ENCODE assay signal across 1 cellular context in the genomic region with DNA sequence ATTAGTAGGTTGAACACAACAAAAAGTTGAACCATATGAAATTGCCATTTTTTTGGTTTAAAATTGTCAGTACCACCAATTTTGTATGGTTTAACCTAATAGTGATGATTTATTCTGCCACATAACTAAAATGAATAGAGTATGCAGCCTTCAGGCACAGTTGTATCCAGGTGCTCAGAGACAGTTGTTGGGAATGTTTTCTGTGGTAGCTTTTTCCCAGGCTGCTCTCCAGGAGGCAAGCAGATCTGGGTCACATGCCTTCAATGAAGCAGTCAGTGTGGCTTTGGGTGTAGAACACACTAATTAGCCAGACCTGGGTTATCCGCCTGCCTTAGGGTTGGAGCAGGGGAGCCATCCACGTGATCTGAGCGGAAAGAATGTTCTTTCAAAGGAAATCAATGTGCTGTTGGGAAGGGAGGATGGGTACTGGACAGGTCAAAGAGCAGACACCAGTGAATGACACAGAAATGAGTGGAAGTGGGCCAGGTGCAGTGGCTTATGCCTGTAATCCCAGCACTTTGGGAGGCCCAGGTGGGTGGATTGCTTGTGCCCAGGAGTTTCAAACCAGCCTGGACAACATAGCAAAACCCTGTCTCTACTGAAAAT.
A peak's percentile ranks its signal among the peaks of the same experiment; 100 is the strongest.
TF ChIP-seq lines count a peak whose summit lies in the region.

No MANE protein-coding gene starts in this region.

TF ChIP-seq in HepG2, 621 proteins besides CTCF, POLR2A, EP300 and RAD21 (continued from another document and continues in another):
- TF ChIP-seq, protein P1, sequence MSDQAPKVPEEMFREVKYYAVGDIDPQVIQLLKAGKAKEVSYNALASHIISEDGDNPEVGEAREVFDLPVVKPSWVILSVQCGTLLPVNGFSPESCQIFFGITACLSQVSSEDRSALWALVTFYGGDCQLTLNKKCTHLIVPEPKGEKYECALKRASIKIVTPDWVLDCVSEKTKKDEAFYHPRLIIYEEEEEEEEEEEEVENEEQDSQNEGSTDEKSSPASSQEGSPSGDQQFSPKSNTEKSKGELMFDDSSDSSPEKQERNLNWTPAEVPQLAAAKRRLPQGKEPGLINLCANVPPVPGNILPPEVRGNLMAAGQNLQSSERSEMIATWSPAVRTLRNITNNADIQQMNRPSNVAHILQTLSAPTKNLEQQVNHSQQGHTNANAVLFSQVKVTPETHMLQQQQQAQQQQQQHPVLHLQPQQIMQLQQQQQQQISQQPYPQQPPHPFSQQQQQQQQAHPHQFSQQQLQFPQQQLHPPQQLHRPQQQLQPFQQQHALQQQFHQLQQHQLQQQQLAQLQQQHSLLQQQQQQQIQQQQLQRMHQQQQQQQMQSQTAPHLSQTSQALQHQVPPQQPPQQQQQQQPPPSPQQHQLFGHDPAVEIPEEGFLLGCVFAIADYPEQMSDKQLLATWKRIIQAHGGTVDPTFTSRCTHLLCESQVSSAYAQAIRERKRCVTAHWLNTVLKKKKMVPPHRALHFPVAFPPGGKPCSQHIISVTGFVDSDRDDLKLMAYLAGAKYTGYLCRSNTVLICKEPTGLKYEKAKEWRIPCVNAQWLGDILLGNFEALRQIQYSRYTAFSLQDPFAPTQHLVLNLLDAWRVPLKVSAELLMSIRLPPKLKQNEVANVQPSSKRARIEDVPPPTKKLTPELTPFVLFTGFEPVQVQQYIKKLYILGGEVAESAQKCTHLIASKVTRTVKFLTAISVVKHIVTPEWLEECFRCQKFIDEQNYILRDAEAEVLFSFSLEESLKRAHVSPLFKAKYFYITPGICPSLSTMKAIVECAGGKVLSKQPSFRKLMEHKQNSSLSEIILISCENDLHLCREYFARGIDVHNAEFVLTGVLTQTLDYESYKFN (CRISPR knock-in tag; conservative IDR thresholded peaks at IDR 0.05): peak; percentile 51
- TF ChIP-seq ZNF296 (CRISPR knock-in tag; conservative IDR thresholded peaks at IDR 0.05) (no peak), TRIM24 (CRISPR knock-in tag; IDR thresholded peaks at IDR 0.05) (no peak), ATF1 (CRISPR knock-in tag; IDR thresholded peaks at IDR 0.05) (no peak), LCORL (IDR thresholded peaks at IDR 0.05) (no peak), LCORL (CRISPR knock-in tag; IDR thresholded peaks at IDR 0.05) (no peak), ZNF670 (CRISPR knock-in tag; IDR thresholded peaks at IDR 0.05; ENCODE audit: borderline replicate concordance) (no peak), PHF20 (CRISPR knock-in tag; IDR thresholded peaks at IDR 0.05) (no peak), ZNF674 (CRISPR knock-in tag; IDR thresholded peaks at IDR 0.05; ENCODE audit: low read depth) (no peak), ZNF615 (CRISPR knock-in tag; IDR thresholded peaks at IDR 0.05; ENCODE audit: borderline replicate concordance) (no peak), HNF4A (CRISPR knock-in tag; IDR thresholded peaks at IDR 0.05) (peak; percentile 54), RAD51 (IDR thresholded peaks at IDR 0.05; ENCODE audit: borderline replicate concordance) (no peak), ZNF326 (CRISPR knock-in tag; IDR thresholded peaks at IDR 0.05; ENCODE audit: borderline replicate concordance) (no peak), HOXA9 (CRISPR knock-in tag; IDR thresholded peaks at IDR 0.05; ENCODE audit: borderline replicate concordance) (no peak), CBX1 (IDR thresholded peaks at IDR 0.05; ENCODE audit: low read depth) (no peak), MYC (CRISPR knock-in tag; IDR thresholded peaks at IDR 0.05; ENCODE audit: borderline replicate concordance) (no peak), GATAD2A (CRISPR knock-in tag; IDR thresholded peaks at IDR 0.05) (peak; percentile 60; the same call in 1 of the 2 replicates), ZNF430 (CRISPR knock-in tag; IDR thresholded peaks at IDR 0.05) (no peak), JUND (CRISPR knock-in tag; IDR thresholded peaks at IDR 0.05) (no peak), DR1 (CRISPR knock-in tag; IDR thresholded peaks at IDR 0.05) (no peak), ONECUT2 (CRISPR knock-in tag; IDR thresholded peaks at IDR 0.05) (peak; percentile 69), BCL6 (CRISPR knock-in tag; IDR thresholded peaks at IDR 0.05) (peak; percentile 65), TMF1 (CRISPR knock-in tag; IDR thresholded peaks at IDR 0.05; ENCODE audit: low read depth) (no peak), AGO2 (optimal IDR thresholded peaks at IDR 0.05; ENCODE audit: low read depth, low read length) (no peak), CHCHD3 (CRISPR knock-in tag; IDR thresholded peaks at IDR 0.05) (no peak), GTF3A (CRISPR knock-in tag; conservative IDR thresholded peaks at IDR 0.05) (no peak), NR1H2 (CRISPR knock-in tag; IDR thresholded peaks at IDR 0.05; ENCODE audit: borderline replicate concordance, low read depth) (no peak), ZNF619 (CRISPR knock-in tag; IDR thresholded peaks at IDR 0.05) (no peak), ARNTL (CRISPR knock-in tag; IDR thresholded peaks at IDR 0.05) (peak; percentile 65; the same call in 1 of the 2 replicates), ZNF329 (CRISPR knock-in tag; IDR thresholded peaks at IDR 0.05; ENCODE audit: low read depth) (peak; percentile 99), SAFB2 (CRISPR knock-in tag; IDR thresholded peaks at IDR 0.05; ENCODE audit: borderline replicate concordance, low read depth) (no peak), ZNF772 (CRISPR knock-in tag; IDR thresholded peaks at IDR 0.05) (no peak), SYNCRIP (IDR thresholded peaks at IDR 0.05; ENCODE audit: insufficient read depth, low read depth, low read length) (no peak), ZNF143 (CRISPR knock-in tag; IDR thresholded peaks at IDR 0.05) (no peak), SATB2 (CRISPR knock-in tag; IDR thresholded peaks at IDR 0.05) (no peak), RXRA (CRISPR knock-in tag; IDR thresholded peaks at IDR 0.05) (no peak)
- TF ChIP-seq, protein P2, sequence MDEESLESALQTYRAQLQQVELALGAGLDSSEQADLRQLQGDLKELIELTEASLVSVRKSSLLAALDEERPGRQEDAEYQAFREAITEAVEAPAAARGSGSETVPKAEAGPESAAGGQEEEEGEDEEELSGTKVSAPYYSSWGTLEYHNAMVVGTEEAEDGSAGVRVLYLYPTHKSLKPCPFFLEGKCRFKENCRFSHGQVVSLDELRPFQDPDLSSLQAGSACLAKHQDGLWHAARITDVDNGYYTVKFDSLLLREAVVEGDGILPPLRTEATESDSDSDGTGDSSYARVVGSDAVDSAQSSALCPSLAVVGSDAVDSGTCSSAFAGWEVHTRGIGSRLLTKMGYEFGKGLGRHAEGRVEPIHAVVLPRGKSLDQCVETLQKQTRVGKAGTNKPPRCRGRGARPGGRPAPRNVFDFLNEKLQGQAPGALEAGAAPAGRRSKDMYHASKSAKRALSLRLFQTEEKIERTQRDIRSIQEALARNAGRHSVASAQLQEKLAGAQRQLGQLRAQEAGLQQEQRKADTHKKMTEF (CRISPR knock-in tag; IDR thresholded peaks at IDR 0.05): no peak
- TF ChIP-seq, protein P3, sequence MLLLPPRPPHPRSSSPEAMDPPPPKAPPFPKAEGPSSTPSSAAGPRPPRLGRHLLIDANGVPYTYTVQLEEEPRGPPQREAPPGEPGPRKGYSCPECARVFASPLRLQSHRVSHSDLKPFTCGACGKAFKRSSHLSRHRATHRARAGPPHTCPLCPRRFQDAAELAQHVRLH (CRISPR knock-in tag; IDR thresholded peaks at IDR 0.05; ENCODE audit: borderline replicate concordance, low read depth): no peak
- TF ChIP-seq, protein P4, sequence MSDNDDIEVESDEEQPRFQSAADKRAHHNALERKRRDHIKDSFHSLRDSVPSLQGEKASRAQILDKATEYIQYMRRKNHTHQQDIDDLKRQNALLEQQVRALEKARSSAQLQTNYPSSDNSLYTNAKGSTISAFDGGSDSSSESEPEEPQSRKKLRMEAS (IDR thresholded peaks at IDR 0.05): peak; percentile 53; the same call in 1 of the 2 replicates
- TF ChIP-seq, protein P5, sequence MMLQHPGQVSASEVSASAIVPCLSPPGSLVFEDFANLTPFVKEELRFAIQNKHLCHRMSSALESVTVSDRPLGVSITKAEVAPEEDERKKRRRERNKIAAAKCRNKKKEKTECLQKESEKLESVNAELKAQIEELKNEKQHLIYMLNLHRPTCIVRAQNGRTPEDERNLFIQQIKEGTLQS (CRISPR knock-in tag; IDR thresholded peaks at IDR 0.05): no peak
- TF ChIP-seq, protein P6, sequence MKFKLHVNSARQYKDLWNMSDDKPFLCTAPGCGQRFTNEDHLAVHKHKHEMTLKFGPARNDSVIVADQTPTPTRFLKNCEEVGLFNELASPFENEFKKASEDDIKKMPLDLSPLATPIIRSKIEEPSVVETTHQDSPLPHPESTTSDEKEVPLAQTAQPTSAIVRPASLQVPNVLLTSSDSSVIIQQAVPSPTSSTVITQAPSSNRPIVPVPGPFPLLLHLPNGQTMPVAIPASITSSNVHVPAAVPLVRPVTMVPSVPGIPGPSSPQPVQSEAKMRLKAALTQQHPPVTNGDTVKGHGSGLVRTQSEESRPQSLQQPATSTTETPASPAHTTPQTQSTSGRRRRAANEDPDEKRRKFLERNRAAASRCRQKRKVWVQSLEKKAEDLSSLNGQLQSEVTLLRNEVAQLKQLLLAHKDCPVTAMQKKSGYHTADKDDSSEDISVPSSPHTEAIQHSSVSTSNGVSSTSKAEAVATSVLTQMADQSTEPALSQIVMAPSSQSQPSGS (CRISPR knock-in tag; IDR thresholded peaks at IDR 0.05): no peak
- TF ChIP-seq, protein P7, sequence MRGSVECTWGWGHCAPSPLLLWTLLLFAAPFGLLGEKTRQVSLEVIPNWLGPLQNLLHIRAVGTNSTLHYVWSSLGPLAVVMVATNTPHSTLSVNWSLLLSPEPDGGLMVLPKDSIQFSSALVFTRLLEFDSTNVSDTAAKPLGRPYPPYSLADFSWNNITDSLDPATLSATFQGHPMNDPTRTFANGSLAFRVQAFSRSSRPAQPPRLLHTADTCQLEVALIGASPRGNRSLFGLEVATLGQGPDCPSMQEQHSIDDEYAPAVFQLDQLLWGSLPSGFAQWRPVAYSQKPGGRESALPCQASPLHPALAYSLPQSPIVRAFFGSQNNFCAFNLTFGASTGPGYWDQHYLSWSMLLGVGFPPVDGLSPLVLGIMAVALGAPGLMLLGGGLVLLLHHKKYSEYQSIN (CRISPR knock-in tag; IDR thresholded peaks at IDR 0.05; ENCODE audit: borderline replicate concordance): no peak
- TF ChIP-seq, protein P8, sequence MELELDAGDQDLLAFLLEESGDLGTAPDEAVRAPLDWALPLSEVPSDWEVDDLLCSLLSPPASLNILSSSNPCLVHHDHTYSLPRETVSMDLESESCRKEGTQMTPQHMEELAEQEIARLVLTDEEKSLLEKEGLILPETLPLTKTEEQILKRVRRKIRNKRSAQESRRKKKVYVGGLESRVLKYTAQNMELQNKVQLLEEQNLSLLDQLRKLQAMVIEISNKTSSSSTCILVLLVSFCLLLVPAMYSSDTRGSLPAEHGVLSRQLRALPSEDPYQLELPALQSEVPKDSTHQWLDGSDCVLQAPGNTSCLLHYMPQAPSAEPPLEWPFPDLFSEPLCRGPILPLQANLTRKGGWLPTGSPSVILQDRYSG (CRISPR knock-in tag; IDR thresholded peaks at IDR 0.05): no peak
- TF ChIP-seq, protein P9, sequence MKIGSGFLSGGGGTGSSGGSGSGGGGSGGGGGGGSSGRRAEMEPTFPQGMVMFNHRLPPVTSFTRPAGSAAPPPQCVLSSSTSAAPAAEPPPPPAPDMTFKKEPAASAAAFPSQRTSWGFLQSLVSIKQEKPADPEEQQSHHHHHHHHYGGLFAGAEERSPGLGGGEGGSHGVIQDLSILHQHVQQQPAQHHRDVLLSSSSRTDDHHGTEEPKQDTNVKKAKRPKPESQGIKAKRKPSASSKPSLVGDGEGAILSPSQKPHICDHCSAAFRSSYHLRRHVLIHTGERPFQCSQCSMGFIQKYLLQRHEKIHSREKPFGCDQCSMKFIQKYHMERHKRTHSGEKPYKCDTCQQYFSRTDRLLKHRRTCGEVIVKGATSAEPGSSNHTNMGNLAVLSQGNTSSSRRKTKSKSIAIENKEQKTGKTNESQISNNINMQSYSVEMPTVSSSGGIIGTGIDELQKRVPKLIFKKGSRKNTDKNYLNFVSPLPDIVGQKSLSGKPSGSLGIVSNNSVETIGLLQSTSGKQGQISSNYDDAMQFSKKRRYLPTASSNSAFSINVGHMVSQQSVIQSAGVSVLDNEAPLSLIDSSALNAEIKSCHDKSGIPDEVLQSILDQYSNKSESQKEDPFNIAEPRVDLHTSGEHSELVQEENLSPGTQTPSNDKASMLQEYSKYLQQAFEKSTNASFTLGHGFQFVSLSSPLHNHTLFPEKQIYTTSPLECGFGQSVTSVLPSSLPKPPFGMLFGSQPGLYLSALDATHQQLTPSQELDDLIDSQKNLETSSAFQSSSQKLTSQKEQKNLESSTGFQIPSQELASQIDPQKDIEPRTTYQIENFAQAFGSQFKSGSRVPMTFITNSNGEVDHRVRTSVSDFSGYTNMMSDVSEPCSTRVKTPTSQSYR (CRISPR knock-in tag; IDR thresholded peaks at IDR 0.05; ENCODE audit: borderline replicate concordance): peak; percentile 44; the same call in 1 of the 2 replicates
- TF ChIP-seq, protein P10, sequence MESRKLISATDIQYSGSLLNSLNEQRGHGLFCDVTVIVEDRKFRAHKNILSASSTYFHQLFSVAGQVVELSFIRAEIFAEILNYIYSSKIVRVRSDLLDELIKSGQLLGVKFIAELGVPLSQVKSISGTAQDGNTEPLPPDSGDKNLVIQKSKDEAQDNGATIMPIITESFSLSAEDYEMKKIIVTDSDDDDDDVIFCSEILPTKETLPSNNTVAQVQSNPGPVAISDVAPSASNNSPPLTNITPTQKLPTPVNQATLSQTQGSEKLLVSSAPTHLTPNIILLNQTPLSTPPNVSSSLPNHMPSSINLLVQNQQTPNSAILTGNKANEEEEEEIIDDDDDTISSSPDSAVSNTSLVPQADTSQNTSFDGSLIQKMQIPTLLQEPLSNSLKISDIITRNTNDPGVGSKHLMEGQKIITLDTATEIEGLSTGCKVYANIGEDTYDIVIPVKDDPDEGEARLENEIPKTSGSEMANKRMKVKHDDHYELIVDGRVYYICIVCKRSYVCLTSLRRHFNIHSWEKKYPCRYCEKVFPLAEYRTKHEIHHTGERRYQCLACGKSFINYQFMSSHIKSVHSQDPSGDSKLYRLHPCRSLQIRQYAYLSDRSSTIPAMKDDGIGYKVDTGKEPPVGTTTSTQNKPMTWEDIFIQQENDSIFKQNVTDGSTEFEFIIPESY (CRISPR knock-in tag; IDR thresholded peaks at IDR 0.05): peak; percentile 82
- TF ChIP-seq, protein P11, sequence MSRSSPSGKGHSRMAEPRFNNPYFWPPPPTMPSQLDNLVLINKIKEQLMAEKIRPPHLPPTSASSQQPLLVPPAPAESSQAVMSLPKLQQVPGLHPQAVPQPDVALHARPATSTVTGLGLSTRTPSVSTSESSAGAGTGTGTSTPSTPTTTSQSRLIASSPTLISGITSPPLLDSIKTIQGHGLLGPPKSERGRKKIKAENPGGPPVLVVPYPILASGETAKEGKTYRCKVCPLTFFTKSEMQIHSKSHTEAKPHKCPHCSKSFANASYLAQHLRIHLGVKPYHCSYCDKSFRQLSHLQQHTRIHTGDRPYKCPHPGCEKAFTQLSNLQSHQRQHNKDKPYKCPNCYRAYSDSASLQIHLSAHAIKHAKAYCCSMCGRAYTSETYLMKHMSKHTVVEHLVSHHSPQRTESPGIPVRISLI (CRISPR knock-in tag; IDR thresholded peaks at IDR 0.05; ENCODE audit: borderline replicate concordance): no peak
- TF ChIP-seq, protein P12, sequence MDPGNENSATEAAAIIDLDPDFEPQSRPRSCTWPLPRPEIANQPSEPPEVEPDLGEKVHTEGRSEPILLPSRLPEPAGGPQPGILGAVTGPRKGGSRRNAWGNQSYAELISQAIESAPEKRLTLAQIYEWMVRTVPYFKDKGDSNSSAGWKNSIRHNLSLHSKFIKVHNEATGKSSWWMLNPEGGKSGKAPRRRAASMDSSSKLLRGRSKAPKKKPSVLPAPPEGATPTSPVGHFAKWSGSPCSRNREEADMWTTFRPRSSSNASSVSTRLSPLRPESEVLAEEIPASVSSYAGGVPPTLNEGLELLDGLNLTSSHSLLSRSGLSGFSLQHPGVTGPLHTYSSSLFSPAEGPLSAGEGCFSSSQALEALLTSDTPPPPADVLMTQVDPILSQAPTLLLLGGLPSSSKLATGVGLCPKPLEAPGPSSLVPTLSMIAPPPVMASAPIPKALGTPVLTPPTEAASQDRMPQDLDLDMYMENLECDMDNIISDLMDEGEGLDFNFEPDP (CRISPR knock-in tag; conservative IDR thresholded peaks at IDR 0.05): no peak
